ENCODE assay signal across 10 cellular contexts in the genomic region with DNA sequence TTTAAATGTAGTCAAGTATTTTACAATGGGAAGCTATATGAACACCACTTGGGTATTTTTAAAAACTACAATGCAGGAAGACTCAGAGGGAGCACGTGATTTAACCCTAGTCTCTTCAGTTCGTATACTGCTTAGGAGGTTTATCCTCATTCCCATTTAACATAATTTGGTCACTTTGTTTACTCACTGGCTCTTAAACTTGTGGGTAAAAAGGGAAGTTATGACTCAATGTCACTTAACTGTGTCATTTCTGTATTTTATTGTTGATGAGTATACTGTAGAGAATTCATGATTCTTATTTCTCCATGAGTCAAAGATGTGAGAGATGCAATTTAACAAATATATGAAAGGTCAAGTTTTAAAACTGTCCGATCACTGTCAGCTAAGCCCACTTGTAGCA. TPM values are rescaled to one million over a fixed set of nuclear protein-coding genes. Genes with fewer than 3 reads are reported as not detected.
DNase-seq lines count a peak whose midpoint lies in the region; ATAC-seq and TF ChIP-seq lines count a peak whose summit lies in the region.
"Had no signal": no experiment of that assay in that cellular context is flagged by ENCODE, and none has a peak within 500 bp of the region (broad histone marks: within the 10 kb centered on the region; RNA-seq: fewer than 3 reads in every experiment).

No MANE protein-coding gene starts in this region.

- H3K27ac ChIP-seq in HL-60 (replicated peaks) = peak overlapping the region; percentile 12; the same call in 1 of the 2 replicates
- H3K27ac ChIP-seq: BLaER1 had no signal

- DNase-seq in activated CD8-positive, alpha-beta T cell treated with anti-CD3 and anti-CD28 coated beads for 36 hours = no peak
- DNase-seq in activated CD8-positive, alpha-beta T cell treated with anti-CD3 and anti-CD28 coated beads, Interleukin-2, amount 10 ng/mL, durations not matched to agents 7 days and 5 days = no peak
- DNase-seq in HL-60 (ENCODE audit: low read depth in 1 of 2, low spot score in 1 of 2) = peak in 1 of 2 experiments; percentile 2
- DNase-seq in central memory CD8-positive, alpha-beta T cell (ENCODE audit: low spot score in 2 of 2) = no peak
- no peak for DNase-seq in stimulated activated naive B cell treated with anti-CD40 and anti-IgM and Interleukin-4, amounts not matched to agents 10 μg/mL and 1 μg/mL and 100 μg/mL, for 72 hours
- no peak for DNase-seq in middle frontal gyrus (ENCODE audit: extremely low spot score, low spot score)
- no peak for DNase-seq in SKM-1 treated with dmso at 0.1 percent for 144 hours (lab: John Stamatoyannopoulos, UW; ENCODE audit: unreplicated experiment)
- no peak for DNase-seq in activated CD4-positive, alpha-beta T cell treated with anti-CD3 and anti-CD28 coated beads for 48 hours
- DNase-seq: activated CD8-positive, alpha-beta memory T cell treated with anti-CD3 and anti-CD28 coated beads for 24 hours had no signal

- no peaks in the 10 kb centered on the region for H3K27me3 Mint-ChIP-seq in activated CD8-positive, alpha-beta T cell treated with anti-CD3 and anti-CD28 coated beads for 36 hours
- no peaks in the 10 kb centered on the region for H3K27me3 Mint-ChIP-seq in activated CD8-positive, alpha-beta T cell treated with anti-CD3 and anti-CD28 coated beads, Interleukin-2, amount 10 ng/mL, durations not matched to agents 7 days and 5 days (ENCODE audit: low read depth)
- no peaks in the 10 kb centered on the region for H3K27me3 Mint-ChIP-seq in central memory CD8-positive, alpha-beta T cell
- H3K27me3 Mint-ChIP-seq in stimulated activated naive B cell treated with anti-CD40 and anti-IgM and Interleukin-4, amounts not matched to agents 10 μg/mL and 1 μg/mL and 100 μg/mL, for 72 hours = no peaks in the 10 kb centered on the region

- CTCF ChIA-PET in activated CD8-positive, alpha-beta T cell treated with anti-CD3 and anti-CD28 coated beads for 36 hours (lab: Charles Lee) = interaction anchor here (1.9 kb wide), 1 partner anchor 71 kb away, joined by 7 read pairs; a partner anchor contains a TSS
- CTCF ChIA-PET in activated CD8-positive, alpha-beta T cell treated with anti-CD3 and anti-CD28 coated beads, Interleukin-2, amount 10 ng/mL, durations not matched to agents 7 days and 5 days (lab: Charles Lee) = interaction anchor here (1.2 kb wide), 1 partner anchor 14 kb away, joined by 4 read pairs; no protein-coding TSS in a partner anchor

- H3K4me1 Mint-ChIP-seq in activated CD8-positive, alpha-beta T cell treated with anti-CD3 and anti-CD28 coated beads for 36 hours (ENCODE audit: low read depth) = peaks cover 16% of the 10 kb centered on the region
- H3K4me1 Mint-ChIP-seq in activated CD8-positive, alpha-beta T cell treated with anti-CD3 and anti-CD28 coated beads, Interleukin-2, amount 10 ng/mL, durations not matched to agents 7 days and 5 days (ENCODE audit: low read depth) = peaks cover 12% of the 10 kb centered on the region
- H3K4me1 Mint-ChIP-seq in central memory CD8-positive, alpha-beta T cell = peaks cover 15% of the 10 kb centered on the region
- peaks cover 8 to 14% of the 10 kb centered on the region in 2 donors for H3K4me1 Mint-ChIP-seq in stimulated activated naive B cell treated with anti-CD40 and anti-IgM and Interleukin-4, amounts not matched to agents 10 μg/mL and 1 μg/mL and 100 μg/mL, for 72 hours

- no peak for TF ChIP-seq CTCF in activated CD8-positive, alpha-beta T cell treated with anti-CD3 and anti-CD28 coated beads for 36 hours (IDR thresholded peaks at IDR 0.05)
- TF ChIP-seq CTCF in HL-60 (IDR thresholded peaks at IDR 0.05; ENCODE audit: insufficient read depth, low read length) = no peak

- intact Hi-C loops in activated CD8-positive, alpha-beta T cell treated with anti-CD3 and anti-CD28 coated beads for 36 hours (cut with micrococcal nuclease) = no loop called here

- H3K4me3 ChIP-seq in HL-60 (replicated peaks; ENCODE audit: insufficient read depth, low read length) = no peak overlapping the region
- H3K4me3 ChIP-seq: BLaER1 had no signal

- ATAC-seq in activated CD8-positive, alpha-beta T cell treated with anti-CD3 and anti-CD28 coated beads for 36 hours = peak; percentile 89
- ATAC-seq in activated CD8-positive, alpha-beta T cell treated with anti-CD3 and anti-CD28 coated beads, Interleukin-2, amount 10 ng/mL, durations not matched to agents 7 days and 5 days = no peak
- ATAC-seq in central memory CD8-positive, alpha-beta T cell (replicated peaks; ENCODE audit: extremely low read depth, poor library complexity, severe bottlenecking) = no peak
- ATAC-seq in stimulated activated naive B cell treated with anti-CD40 and anti-IgM and Interleukin-4, amounts not matched to agents 10 μg/mL and 1 μg/mL and 100 μg/mL, for 72 hours (replicated peaks) = peak; percentile 87 to 94

- no peak overlapping the region for H3K4me3 Mint-ChIP-seq in activated CD8-positive, alpha-beta T cell treated with anti-CD3 and anti-CD28 coated beads for 36 hours
- H3K4me3 Mint-ChIP-seq in activated CD8-positive, alpha-beta T cell treated with anti-CD3 and anti-CD28 coated beads, Interleukin-2, amount 10 ng/mL, durations not matched to agents 7 days and 5 days = no peak overlapping the region
- no peak overlapping the region for H3K4me3 Mint-ChIP-seq in central memory CD8-positive, alpha-beta T cell
- no peak overlapping the region for H3K4me3 Mint-ChIP-seq in stimulated activated naive B cell treated with anti-CD40 and anti-IgM and Interleukin-4, amounts not matched to agents 10 μg/mL and 1 μg/mL and 100 μg/mL, for 72 hours

- peaks cover 9% of the 10 kb centered on the region for H3K36me3 Mint-ChIP-seq in activated CD8-positive, alpha-beta T cell treated with anti-CD3 and anti-CD28 coated beads for 36 hours (ENCODE audit: low read depth)
- H3K36me3 Mint-ChIP-seq in activated CD8-positive, alpha-beta T cell treated with anti-CD3 and anti-CD28 coated beads, Interleukin-2, amount 10 ng/mL, durations not matched to agents 7 days and 5 days (ENCODE audit: low read depth) = peaks cover 18% of the 10 kb centered on the region
- peaks cover 33% of the 10 kb centered on the region for H3K36me3 Mint-ChIP-seq in central memory CD8-positive, alpha-beta T cell (ENCODE audit: insufficient read depth)
- H3K36me3 Mint-ChIP-seq in stimulated activated naive B cell treated with anti-CD40 and anti-IgM and Interleukin-4, amounts not matched to agents 10 μg/mL and 1 μg/mL and 100 μg/mL, for 72 hours = peaks cover 8 to 40% of the 10 kb centered on the region in 2 donors

- H3K9me3 Mint-ChIP-seq in activated CD8-positive, alpha-beta T cell treated with anti-CD3 and anti-CD28 coated beads for 36 hours = no peaks in the 10 kb centered on the region
- H3K9me3 Mint-ChIP-seq in activated CD8-positive, alpha-beta T cell treated with anti-CD3 and anti-CD28 coated beads, Interleukin-2, amount 10 ng/mL, durations not matched to agents 7 days and 5 days (ENCODE audit: insufficient read depth) = no peaks in the 10 kb centered on the region
- no peaks in the 10 kb centered on the region for H3K9me3 Mint-ChIP-seq in central memory CD8-positive, alpha-beta T cell
- H3K9me3 Mint-ChIP-seq in stimulated activated naive B cell treated with anti-CD40 and anti-IgM and Interleukin-4, amounts not matched to agents 10 μg/mL and 1 μg/mL and 100 μg/mL, for 72 hours = no peaks in the 10 kb centered on the region

- H3K27ac Mint-ChIP-seq in activated CD8-positive, alpha-beta T cell treated with anti-CD3 and anti-CD28 coated beads for 36 hours = no peak overlapping the region
- H3K27ac Mint-ChIP-seq in activated CD8-positive, alpha-beta T cell treated with anti-CD3 and anti-CD28 coated beads, Interleukin-2, amount 10 ng/mL, durations not matched to agents 7 days and 5 days = no peak overlapping the region
- H3K27ac Mint-ChIP-seq in central memory CD8-positive, alpha-beta T cell (ENCODE audit: low read depth) = peak overlapping the region; percentile 13
- peak overlapping the region; percentile 25 for H3K27ac Mint-ChIP-seq in stimulated activated naive B cell treated with anti-CD40 and anti-IgM and Interleukin-4, amounts not matched to agents 10 μg/mL and 1 μg/mL and 100 μg/mL, for 72 hours

- H3K27me3 ChIP-seq in HL-60 (ENCODE audit: insufficient read depth, poor library complexity, severe bottlenecking) = no peaks in the 10 kb centered on the region
- H3K27me3 ChIP-seq: BLaER1 had no signal

- POLR2A ChIA-PET in activated CD8-positive, alpha-beta T cell treated with anti-CD3 and anti-CD28 coated beads for 36 hours (lab: Charles Lee) = no interaction called here
- POLR2A ChIA-PET in activated CD8-positive, alpha-beta T cell treated with anti-CD3 and anti-CD28 coated beads, Interleukin-2, amount 10 ng/mL, durations not matched to agents 7 days and 5 days (lab: Charles Lee) = no interaction called here

RNA-seq across cellular contexts. Expression of gene SLC66A3, which starts 48.2 kb away (rescaled TPM):
- total RNA-seq in activated CD8-positive, alpha-beta T cell treated with anti-CD3 and anti-CD28 coated beads for 36 hours = 10 to 100 TPM; 10.4 to 10.6 TPM
- total RNA-seq in activated CD8-positive, alpha-beta T cell treated with anti-CD3 and anti-CD28 coated beads, Interleukin-2, amount 10 ng/mL, durations not matched to agents 7 days and 5 days = 10 to 100 TPM; 14.3 to 16.9 TPM

Comparison
In these comparisons a context has a peak if more than half of its experiments do, and no peak if none do; other contexts are left out.
1. ATAC-seq: peak in activated CD8-positive, alpha-beta T cell treated with anti-CD3 and anti-CD28 coated beads for 36 hours (single experiment) and stimulated activated naive B cell treated with anti-CD40 and anti-IgM and Interleukin-4, amounts not matched to agents 10 μg/mL and 1 μg/mL and 100 μg/mL, for 72 hours (2 of 2); none in activated CD8-positive, alpha-beta T cell treated with anti-CD3 and anti-CD28 coated beads, Interleukin-2, amount 10 ng/mL, durations not matched to agents 7 days and 5 days (single experiment) and central memory CD8-positive, alpha-beta T cell (single experiment).
2. H3K27ac Mint-ChIP-seq: peak in central memory CD8-positive, alpha-beta T cell (single experiment) and stimulated activated naive B cell treated with anti-CD40 and anti-IgM and Interleukin-4, amounts not matched to agents 10 μg/mL and 1 μg/mL and 100 μg/mL, for 72 hours (single experiment); none in activated CD8-positive, alpha-beta T cell treated with anti-CD3 and anti-CD28 coated beads for 36 hours (single experiment) and activated CD8-positive, alpha-beta T cell treated with anti-CD3 and anti-CD28 coated beads, Interleukin-2, amount 10 ng/mL, durations not matched to agents 7 days and 5 days (single experiment).